1 cellular context compared by ENCODE assay signal in genomic region chr2:47201224-47201623, GRCh38.
TF ChIP-seq lines count a peak whose summit lies in the region.

No MANE protein-coding gene starts in this region.

TF ChIP-seq in GM12878, 131 proteins besides CTCF, POLR2A, EP300 and RAD21:
- TF ChIP-seq SMAD5 (IDR thresholded peaks at IDR 0.05; ENCODE audit: low read depth) (no peak), NFYA (IDR thresholded peaks at IDR 0.05; ENCODE audit: borderline replicate concordance, low read depth, low read length) (no peak), NR2F1 (conservative IDR thresholded peaks at IDR 0.05) (peak; percentile 63), LARP7 (IDR thresholded peaks at IDR 0.05) (no peak)
